ENCODE assay signal across 27 cellular contexts in genomic region chr12:72063073-72063472, GRCh38.
DNase-seq lines count a peak whose midpoint lies in the region; ATAC-seq, FAIRE-seq and TF ChIP-seq lines count a peak whose summit lies in the region.
"Had no signal": no experiment of that assay in that cellular context is flagged by ENCODE, and none has a peak within 500 bp of the region (broad histone marks: within the 10 kb centered on the region; RNA-seq: fewer than 3 reads in every experiment).

No MANE protein-coding gene starts in this region.

- peaks cover 14% of the 10 kb centered on the region for H3K4me1 Mint-ChIP-seq in endodermal cell
- H3K4me1 Mint-ChIP-seq: CD14-positive monocyte; CD4-positive, alpha-beta memory T cell; CD4-positive, CD25-positive, alpha-beta regulatory T cell; CD8-positive, alpha-beta memory T cell had no signal

- intact Hi-C loops in tibial artery (cut with DNase I; ENCODE audit: low total_unique reads), result no loop called here

- no peaks in the 10 kb centered on the region for H3K9me3 Mint-ChIP-seq in endodermal cell
- H3K9me3 Mint-ChIP-seq: CD8-positive, alpha-beta memory T cell had no signal

- 52 to 80% methylated on average over 1 to 2 of the region's 2 CpGs for WGBS in endodermal cell (ENCODE audit: insufficient coverage in 1 of 2, insufficient read length in 1 of 2), 2 experiments

- H3K27me3 ChIP-seq in H7 (ENCODE audit: control insufficient read depth, insufficient read depth, low read length), result no peaks in the 10 kb centered on the region
- H3K27me3 ChIP-seq in bronchial epithelial cell (ENCODE audit: control insufficient read depth, insufficient read depth, low read length), result no peaks in the 10 kb centered on the region
- H3K27me3 ChIP-seq in endodermal cell (ENCODE audit: control insufficient read depth, insufficient read depth, low read length, poor library complexity, severe bottlenecking), result no peaks in the 10 kb centered on the region
- H3K27me3 ChIP-seq in tibial artery, result no peaks in the 10 kb centered on the region
- H3K27me3 ChIP-seq: BLaER1 had no signal

- H3K4me3 ChIP-seq in H7 (ENCODE audit: insufficient read depth, low read depth, low read length) (no peak overlapping the region), bronchial epithelial cell (ENCODE audit: low read depth, low read length) (no peak overlapping the region), endodermal cell (ENCODE audit: low read length) (no peak overlapping the region), tibial artery (no peak overlapping the region)
- H3K4me3 ChIP-seq: BLaER1 had no signal

- H3K27ac ChIP-seq in endodermal cell (ENCODE audit: low read depth, low read length) (no peak overlapping the region), tibial artery (no peak overlapping the region)
- H3K27ac ChIP-seq: BLaER1 had no signal

- no peak overlapping the region for H3K27ac Mint-ChIP-seq in endodermal cell
- H3K27ac Mint-ChIP-seq: CD14-positive monocyte; CD4-positive, alpha-beta memory T cell; CD4-positive, CD25-positive, alpha-beta regulatory T cell; CD8-positive, alpha-beta memory T cell had no signal

- no peaks in the 10 kb centered on the region for H3K27me3 Mint-ChIP-seq in endodermal cell (ENCODE audit: insufficient read depth)
- H3K27me3 Mint-ChIP-seq: CD4-positive, CD25-positive, alpha-beta regulatory T cell had no signal

- no peak overlapping the region for H3K4me3 Mint-ChIP-seq in endodermal cell
- H3K4me3 Mint-ChIP-seq: CD14-positive monocyte; CD4-positive, alpha-beta memory T cell; CD4-positive, CD25-positive, alpha-beta regulatory T cell; CD8-positive, alpha-beta memory T cell had no signal

- H3K36me3 ChIP-seq in H7 (replicated peaks; ENCODE audit: control insufficient read depth, insufficient read depth, low read length) (no peaks in the 10 kb centered on the region), bronchial epithelial cell (ENCODE audit: control insufficient read depth, insufficient read depth, low read length) (no peaks in the 10 kb centered on the region), endodermal cell (ENCODE audit: control insufficient read depth, insufficient read depth, low read length) (no peaks in the 10 kb centered on the region), tibial artery (no peaks in the 10 kb centered on the region)
- H3K36me3 ChIP-seq: BE2C, BLaER1 had no signal

- H3K36me3 Mint-ChIP-seq in endodermal cell (ENCODE audit: low read depth), result no peaks in the 10 kb centered on the region
- H3K36me3 Mint-ChIP-seq: CD14-positive monocyte; CD4-positive, alpha-beta memory T cell; CD4-positive, CD25-positive, alpha-beta regulatory T cell; CD8-positive, alpha-beta memory T cell had no signal

- TF ChIP-seq CTCF in bronchial epithelial cell (IDR thresholded peaks at IDR 0.05; ENCODE audit: insufficient read depth, low read length, severe bottlenecking) (no peak), endodermal cell (conservative IDR thresholded peaks at IDR 0.05) (peak; percentile 39), tibial artery (IDR thresholded peaks at IDR 0.05) (no peak)

- H3K9me3 ChIP-seq in endodermal cell (ENCODE audit: control insufficient read depth, low read length) (peaks cover 6% of the 10 kb centered on the region), tibial artery (no peaks in the 10 kb centered on the region)
- H3K9me3 ChIP-seq: BE2C, BLaER1 had no signal

- DNase-seq in H7, result peak; percentile 4
- DNase-seq in NCI-H226, result peak; percentile 24
- no peak for DNase-seq in bronchial epithelial cell (ENCODE audit: low read depth)
- no peak for DNase-seq in endodermal cell
- DNase-seq in tibial artery, result no peak
- no peak for DNase-seq in DMS79 treated with DMSO at 0.1 percent for 48 hours (lab: John Stamatoyannopoulos, UW)
- DNase-seq: 8988T; ACHN; BE2C; C1 segment of cervical spinal cord; CD4-positive, alpha-beta memory T cell; CD4-positive, CD25-positive, alpha-beta regulatory T cell; CD8-positive, alpha-beta memory T cell; COR-L47; DMS 273 treated with DMSO at 0.1 percent for 48 hours; DMS153; DMS53; DMS79; GF-D8 had no signal

- H3K9ac ChIP-seq in endodermal cell (ENCODE audit: extremely low read depth, low read length, poor library complexity, severe bottlenecking), result no peak overlapping the region
- H3K9ac ChIP-seq: BLaER1 had no signal

- ATAC-seq in HG03439 (IDR thresholded peaks at IDR 0.05; ENCODE audit: unreplicated experiment), result no peak
- ATAC-seq in GM19455 (IDR thresholded peaks at IDR 0.05; ENCODE audit: unreplicated experiment), result no peak

- no peaks in the 10 kb centered on the region for H3K4me1 ChIP-seq in endodermal cell (ENCODE audit: control insufficient read depth, insufficient read depth, low read length)
- H3K4me1 ChIP-seq in tibial artery, result no peaks in the 10 kb centered on the region
- H3K4me1 ChIP-seq: BE2C, BLaER1 had no signal

- FAIRE-seq in bronchial epithelial cell (lab: Jason Lieb, UNC), result peak; percentile 18
- FAIRE-seq: A204.1, G401.6, GM12891, GM19239 had no signal

Comparison
In these comparisons a context has a peak if more than half of its experiments do, and no peak if none do; other contexts are left out.
1. DNase-seq: peak in H7 (single experiment) and NCI-H226 (single experiment); none in bronchial epithelial cell (single experiment), endodermal cell (single experiment), tibial artery (0 of 2) and DMS79 treated with DMSO at 0.1 percent for 48 hours (single experiment).